Comparison of ENCODE assay signal across 1 cellular context in the genomic region with DNA sequence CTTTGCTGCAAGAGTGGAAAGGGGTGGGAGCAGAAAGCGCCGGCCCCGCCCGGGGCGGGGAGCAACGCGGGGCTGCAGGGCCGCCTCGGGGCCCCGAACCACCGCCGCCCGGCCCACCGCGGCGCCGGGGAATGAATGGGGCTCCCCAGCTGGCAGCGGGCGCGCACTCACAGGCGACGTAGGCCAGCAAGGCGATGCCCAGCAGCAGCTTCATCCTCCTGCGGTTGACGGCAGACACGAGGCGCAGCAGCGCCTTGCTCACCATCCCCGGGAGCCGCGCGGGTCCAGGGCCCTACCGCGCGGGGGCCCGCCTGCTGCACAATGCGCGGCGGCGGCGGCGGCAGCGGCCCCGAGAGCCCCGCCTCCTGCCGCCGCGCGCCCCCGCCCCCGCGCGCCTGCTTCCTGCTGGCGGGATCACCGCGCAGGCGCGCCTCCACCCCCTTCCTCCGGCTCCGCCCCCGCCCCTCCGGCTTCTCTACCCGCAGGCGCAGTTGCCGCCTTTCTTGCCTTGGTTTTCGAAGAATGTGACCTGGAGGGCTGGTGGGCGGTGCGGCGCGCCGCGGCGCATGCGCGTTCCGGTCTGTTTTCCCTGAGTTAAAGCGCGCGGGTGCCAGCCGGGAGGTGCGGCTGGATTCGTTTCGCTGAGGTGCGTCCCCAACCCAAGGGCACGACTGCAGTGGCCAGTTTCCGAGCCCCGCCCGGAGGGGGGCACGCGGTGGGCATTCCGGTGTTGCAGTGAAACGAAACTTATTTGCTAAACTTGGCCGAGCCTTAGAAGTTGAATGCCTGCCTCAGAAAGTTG.
TF ChIP-seq lines count a peak whose summit lies in the region.

Gene UXS1 (minus strand): TSS at position 325 of the 802 bp plus-strand sequence. CDS start 60 bp downstream, at position 265.

TF ChIP-seq in HepG2, 621 proteins besides CTCF, POLR2A, EP300 and RAD21 (continued from another document and continues in another):
- TF ChIP-seq ARID4A (CRISPR knock-in tag; IDR thresholded peaks at IDR 0.05; ENCODE audit: borderline replicate concordance) = peak; percentile 78
- TF ChIP-seq ZNF34 (CRISPR knock-in tag; IDR thresholded peaks at IDR 0.05; ENCODE audit: borderline replicate concordance) = no peak
- TF ChIP-seq KLF16 (CRISPR knock-in tag; IDR thresholded peaks at IDR 0.05) = peak in 1 of 2 experiments; percentile 73; a peak in 2 of 4 replicates
- no peak for TF ChIP-seq SIN3B (IDR thresholded peaks at IDR 0.05; ENCODE audit: low read length)
- TF ChIP-seq FOXC1 (CRISPR knock-in tag; IDR thresholded peaks at IDR 0.05; ENCODE audit: borderline replicate concordance) = no peak
- TF ChIP-seq MAFF (IDR thresholded peaks at IDR 0.05; ENCODE audit: low read depth, low read length) = no peak
- TF ChIP-seq NPAS2 (CRISPR knock-in tag; IDR thresholded peaks at IDR 0.05; ENCODE audit: borderline replicate concordance) = no peak
- no peak for TF ChIP-seq SSRP1 (CRISPR knock-in tag; IDR thresholded peaks at IDR 0.05)
- TF ChIP-seq NFRKB (IDR thresholded peaks at IDR 0.05) = no peak
- TF ChIP-seq GPN1 (CRISPR knock-in tag; IDR thresholded peaks at IDR 0.05; ENCODE audit: borderline replicate concordance) = no peak
- TF ChIP-seq NFKB2 (CRISPR knock-in tag; IDR thresholded peaks at IDR 0.05; ENCODE audit: borderline replicate concordance) = peak; percentile 91
- peak; percentile 62; the same call in 1 of the 2 replicates for TF ChIP-seq CBX5 (CRISPR knock-in tag; IDR thresholded peaks at IDR 0.05; ENCODE audit: borderline replicate concordance)
- no peak for TF ChIP-seq ZNF382 (CRISPR knock-in tag; IDR thresholded peaks at IDR 0.05; ENCODE audit: borderline replicate concordance)
- TF ChIP-seq BORCS8-MEF2B (CRISPR knock-in tag; IDR thresholded peaks at IDR 0.05) = peak; percentile 33
- TF ChIP-seq, protein P1, sequence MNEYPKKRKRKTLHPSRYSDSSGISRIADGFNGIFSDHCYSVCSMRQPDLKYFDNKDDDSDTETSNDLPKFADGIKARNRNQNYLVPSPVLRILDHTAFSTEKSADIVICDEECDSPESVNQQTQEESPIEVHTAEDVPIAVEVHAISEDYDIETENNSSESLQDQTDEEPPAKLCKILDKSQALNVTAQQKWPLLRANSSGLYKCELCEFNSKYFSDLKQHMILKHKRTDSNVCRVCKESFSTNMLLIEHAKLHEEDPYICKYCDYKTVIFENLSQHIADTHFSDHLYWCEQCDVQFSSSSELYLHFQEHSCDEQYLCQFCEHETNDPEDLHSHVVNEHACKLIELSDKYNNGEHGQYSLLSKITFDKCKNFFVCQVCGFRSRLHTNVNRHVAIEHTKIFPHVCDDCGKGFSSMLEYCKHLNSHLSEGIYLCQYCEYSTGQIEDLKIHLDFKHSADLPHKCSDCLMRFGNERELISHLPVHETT (CRISPR knock-in tag; conservative IDR thresholded peaks at IDR 0.05) = no peak; the same call in 1 of the 2 replicates
- TF ChIP-seq CHD4 (IDR thresholded peaks at IDR 0.05; ENCODE audit: borderline replicate concordance, low read length) = no peak
- TF ChIP-seq NR2F6 (IDR thresholded peaks at IDR 0.05) = no peak
- 0 out of 2 replicates have a peak, but pooled peaks have one; percentile 33 for TF ChIP-seq NR2F6 (CRISPR knock-in tag; IDR thresholded peaks at IDR 0.05)
- TF ChIP-seq ATF7-NPFF (CRISPR knock-in tag; IDR thresholded peaks at IDR 0.05; ENCODE audit: low read depth) = peak; percentile 75; the same call in 1 of the 2 replicates
- TF ChIP-seq HMGA1 (CRISPR knock-in tag; conservative IDR thresholded peaks at IDR 0.05) = no peak
- no peak for TF ChIP-seq SETDB1 (CRISPR knock-in tag; IDR thresholded peaks at IDR 0.05; ENCODE audit: borderline replicate concordance)
- peak; percentile 29 for TF ChIP-seq SKI (IDR thresholded peaks at IDR 0.05; ENCODE audit: partially characterized antibody)
- TF ChIP-seq MXI1 (IDR thresholded peaks at IDR 0.05; ENCODE audit: borderline replicate concordance, low read depth, low read length) = peak; percentile 55; the same call in 1 of the 3 replicates
- TF ChIP-seq, protein P2, sequence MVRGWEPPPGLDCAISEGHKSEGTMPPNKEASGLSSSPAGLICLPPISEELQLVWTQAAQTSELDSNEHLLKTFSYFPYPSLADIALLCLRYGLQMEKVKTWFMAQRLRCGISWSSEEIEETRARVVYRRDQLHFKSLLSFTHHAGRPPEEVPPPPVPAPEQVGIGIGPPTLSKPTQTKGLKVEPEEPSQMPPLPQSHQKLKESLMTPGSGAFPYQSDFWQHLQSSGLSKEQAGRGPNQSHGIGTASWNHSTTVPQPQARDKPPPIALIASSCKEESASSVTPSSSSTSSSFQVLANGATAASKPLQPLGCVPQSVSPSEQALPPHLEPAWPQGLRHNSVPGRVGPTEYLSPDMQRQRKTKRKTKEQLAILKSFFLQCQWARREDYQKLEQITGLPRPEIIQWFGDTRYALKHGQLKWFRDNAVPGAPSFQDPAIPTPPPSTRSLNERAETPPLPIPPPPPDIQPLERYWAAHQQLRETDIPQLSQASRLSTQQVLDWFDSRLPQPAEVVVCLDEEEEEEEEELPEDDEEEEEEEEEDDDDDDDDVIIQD (CRISPR knock-in tag; IDR thresholded peaks at IDR 0.05; ENCODE audit: low read depth) = peak; percentile 25; the same call in 1 of the 2 replicates
- TF ChIP-seq ZNF839 (CRISPR knock-in tag; IDR thresholded peaks at IDR 0.05; ENCODE audit: borderline replicate concordance) = no peak
- TF ChIP-seq TBL1XR1 (IDR thresholded peaks at IDR 0.05; ENCODE audit: borderline replicate concordance, low read length, partially characterized antibody) = no peak
- no peak for TF ChIP-seq SRSF4 (IDR thresholded peaks at IDR 0.05; ENCODE audit: low read depth, low read length, poor library complexity, severe bottlenecking)
- TF ChIP-seq NCOA5 (CRISPR knock-in tag; IDR thresholded peaks at IDR 0.05) = no peak
- peak; percentile 20; the same call in 1 of the 2 replicates for TF ChIP-seq HNF4A (CRISPR knock-in tag; IDR thresholded peaks at IDR 0.05)
- TF ChIP-seq, protein P3, sequence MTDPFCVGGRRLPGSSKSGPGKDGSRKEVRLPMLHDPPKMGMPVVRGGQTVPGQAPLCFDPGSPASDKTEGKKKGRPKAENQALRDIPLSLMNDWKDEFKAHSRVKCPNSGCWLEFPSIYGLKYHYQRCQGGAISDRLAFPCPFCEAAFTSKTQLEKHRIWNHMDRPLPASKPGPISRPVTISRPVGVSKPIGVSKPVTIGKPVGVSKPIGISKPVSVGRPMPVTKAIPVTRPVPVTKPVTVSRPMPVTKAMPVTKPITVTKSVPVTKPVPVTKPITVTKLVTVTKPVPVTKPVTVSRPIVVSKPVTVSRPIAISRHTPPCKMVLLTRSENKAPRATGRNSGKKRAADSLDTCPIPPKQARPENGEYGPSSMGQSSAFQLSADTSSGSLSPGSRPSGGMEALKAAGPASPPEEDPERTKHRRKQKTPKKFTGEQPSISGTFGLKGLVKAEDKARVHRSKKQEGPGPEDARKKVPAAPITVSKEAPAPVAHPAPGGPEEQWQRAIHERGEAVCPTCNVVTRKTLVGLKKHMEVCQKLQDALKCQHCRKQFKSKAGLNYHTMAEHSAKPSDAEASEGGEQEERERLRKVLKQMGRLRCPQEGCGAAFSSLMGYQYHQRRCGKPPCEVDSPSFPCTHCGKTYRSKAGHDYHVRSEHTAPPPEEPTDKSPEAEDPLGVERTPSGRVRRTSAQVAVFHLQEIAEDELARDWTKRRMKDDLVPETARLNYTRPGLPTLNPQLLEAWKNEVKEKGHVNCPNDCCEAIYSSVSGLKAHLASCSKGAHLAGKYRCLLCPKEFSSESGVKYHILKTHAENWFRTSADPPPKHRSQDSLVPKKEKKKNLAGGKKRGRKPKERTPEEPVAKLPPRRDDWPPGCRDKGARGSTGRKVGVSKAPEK (CRISPR knock-in tag; IDR thresholded peaks at IDR 0.05; ENCODE audit: borderline replicate concordance) = peak; percentile 73; the same call in 1 of the 2 replicates
- no peak for TF ChIP-seq LCORL (IDR thresholded peaks at IDR 0.05)
- TF ChIP-seq LCORL (CRISPR knock-in tag; IDR thresholded peaks at IDR 0.05) = peak; percentile 51; the same call in 1 of the 2 replicates
- TF ChIP-seq ZNF12 (CRISPR knock-in tag; IDR thresholded peaks at IDR 0.05) = no peak
- TF ChIP-seq, protein P4, sequence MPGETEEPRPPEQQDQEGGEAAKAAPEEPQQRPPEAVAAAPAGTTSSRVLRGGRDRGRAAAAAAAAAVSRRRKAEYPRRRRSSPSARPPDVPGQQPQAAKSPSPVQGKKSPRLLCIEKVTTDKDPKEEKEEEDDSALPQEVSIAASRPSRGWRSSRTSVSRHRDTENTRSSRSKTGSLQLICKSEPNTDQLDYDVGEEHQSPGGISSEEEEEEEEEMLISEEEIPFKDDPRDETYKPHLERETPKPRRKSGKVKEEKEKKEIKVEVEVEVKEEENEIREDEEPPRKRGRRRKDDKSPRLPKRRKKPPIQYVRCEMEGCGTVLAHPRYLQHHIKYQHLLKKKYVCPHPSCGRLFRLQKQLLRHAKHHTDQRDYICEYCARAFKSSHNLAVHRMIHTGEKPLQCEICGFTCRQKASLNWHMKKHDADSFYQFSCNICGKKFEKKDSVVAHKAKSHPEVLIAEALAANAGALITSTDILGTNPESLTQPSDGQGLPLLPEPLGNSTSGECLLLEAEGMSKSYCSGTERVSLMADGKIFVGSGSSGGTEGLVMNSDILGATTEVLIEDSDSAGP (CRISPR knock-in tag; IDR thresholded peaks at IDR 0.05; ENCODE audit: borderline replicate concordance) = peak; percentile 64
- peak; percentile 41; the same call in 1 of the 2 replicates for TF ChIP-seq PAXIP1 (CRISPR knock-in tag; conservative IDR thresholded peaks at IDR 0.05)
- TF ChIP-seq ZBTB2 (CRISPR knock-in tag; IDR thresholded peaks at IDR 0.05; ENCODE audit: low read depth) = 0 out of 2 replicates have a peak, but pooled peaks have one; percentile 34
- TF ChIP-seq PHF21A (CRISPR knock-in tag; IDR thresholded peaks at IDR 0.05) = peak; percentile 57; the same call in 1 of the 2 replicates
- no peak for TF ChIP-seq HOXA7 (CRISPR knock-in tag; IDR thresholded peaks at IDR 0.05)
- TF ChIP-seq KLF11 (CRISPR knock-in tag; IDR thresholded peaks at IDR 0.05) = no peak; the same call in 1 of the 2 replicates
- no peak for TF ChIP-seq CENPT (CRISPR knock-in tag; IDR thresholded peaks at IDR 0.05; ENCODE audit: low read depth)
- no peak for TF ChIP-seq HOXD1 (CRISPR knock-in tag; IDR thresholded peaks at IDR 0.05)
- 0 out of 2 replicates have a peak, but pooled peaks have one; percentile 61 for TF ChIP-seq ZNF468 (CRISPR knock-in tag; IDR thresholded peaks at IDR 0.05)
- peak; percentile 65; the same call in 1 of the 2 replicates for TF ChIP-seq ZNF709 (CRISPR knock-in tag; IDR thresholded peaks at IDR 0.05)
- peak; percentile 82; the same call in 1 of the 2 replicates for TF ChIP-seq ZMYM4 (CRISPR knock-in tag; IDR thresholded peaks at IDR 0.05)
- no peak for TF ChIP-seq RELA (CRISPR knock-in tag; IDR thresholded peaks at IDR 0.05)
- peak; percentile 59 for TF ChIP-seq SALL1 (CRISPR knock-in tag; IDR thresholded peaks at IDR 0.05)
